Comparison of ENCODE assay signal across 13 cellular contexts in genomic region chr12:9682949-9683348, GRCh38. TPM values are rescaled to one million over a fixed set of nuclear protein-coding genes. Genes with fewer than 3 reads are reported as not detected.
"Had no signal": no experiment of that assay in that cellular context is flagged by ENCODE, and none has a peak within 500 bp of the region (broad histone marks: within the 10 kb centered on the region; RNA-seq: fewer than 3 reads in every experiment).

No MANE protein-coding gene starts in this region.

RNA-seq across cellular contexts. Expression of gene CLECL1, which starts 49.9 kb away (rescaled TPM):
- total RNA-seq: cardiac septum, dermis blood vessel endothelial cell, endothelial cell of umbilical vein, esophagus mucosa, hepatocyte, left ventricle myocardium inferior, lung microvascular endothelial cell, mesothelial cell of epicardium, pulmonary artery endothelial cell, SJSA1, testis had no signal
- polyA plus RNA-seq: aorta, endothelial cell of umbilical vein, hepatocyte, neural cell had no signal
